8 cellular contexts compared by ENCODE assay signal in genomic region chr9:127130661-127131538, GRCh38. TPM values are rescaled to one million over a fixed set of nuclear protein-coding genes. Genes with fewer than 3 reads are reported as not detected.
DNase-seq lines count a peak whose midpoint lies in the region; ATAC-seq and TF ChIP-seq lines count a peak whose summit lies in the region.

No MANE protein-coding gene starts in this region.

- DNase-seq in BE2C (peak; percentile 57), NCI-H774 (lab: John Stamatoyannopoulos, UW) (peak; percentile 18), endodermal cell (no peak), myocyte (ENCODE audit: low read depth) (peak; percentile 97), endothelial cell (ENCODE audit: low spot score) (no peak), NCI-H1048 (lab: John Stamatoyannopoulos, UW) (no peak), NCI-H146 (lab: John Stamatoyannopoulos, UW) (no peak)

- H3K4me3 ChIP-seq in BE2C (ENCODE audit: low read depth, low read length) (no peak overlapping the region), endodermal cell (ENCODE audit: low read length) (no peak overlapping the region)

- no peak for ATAC-seq in HG02678 (IDR thresholded peaks at IDR 0.05; ENCODE audit: unreplicated experiment)

- H3K36me3 ChIP-seq in BE2C, result no peaks in the 10 kb centered on the region
- no peaks in the 10 kb centered on the region for H3K36me3 ChIP-seq in endodermal cell (ENCODE audit: control insufficient read depth, insufficient read depth, low read length)

- H3K27me3 Mint-ChIP-seq in endodermal cell (ENCODE audit: insufficient read depth) (no peaks in the 10 kb centered on the region), endothelial cell (ENCODE audit: unreplicated experiment) (peaks cover 1% of the 10 kb centered on the region)

- H3K4me3 Mint-ChIP-seq in endodermal cell, result no peak overlapping the region
- no peak overlapping the region for H3K4me3 Mint-ChIP-seq in endothelial cell (ENCODE audit: unreplicated experiment)

- H3K27me3 ChIP-seq in BE2C (no peaks in the 10 kb centered on the region), endodermal cell (ENCODE audit: control insufficient read depth, insufficient read depth, low read length, poor library complexity, severe bottlenecking) (no peaks in the 10 kb centered on the region)

- no peaks in the 10 kb centered on the region for H3K36me3 Mint-ChIP-seq in endodermal cell (ENCODE audit: low read depth)
- H3K36me3 Mint-ChIP-seq in endothelial cell (ENCODE audit: low read depth, unreplicated experiment), result no peaks in the 10 kb centered on the region

- H3K9me3 ChIP-seq in BE2C (no peaks in the 10 kb centered on the region), endodermal cell (ENCODE audit: control insufficient read depth, low read length) (no peaks in the 10 kb centered on the region)

- H3K4me1 ChIP-seq in BE2C (peaks cover 15% of the 10 kb centered on the region), endodermal cell (ENCODE audit: control insufficient read depth, insufficient read depth, low read length) (peaks cover 48% of the 10 kb centered on the region)

- H3K27ac Mint-ChIP-seq in endodermal cell, result peak overlapping the region; percentile 26
- H3K27ac Mint-ChIP-seq in endothelial cell (ENCODE audit: unreplicated experiment), result no peak overlapping the region

- 82 to 85% methylated on average over 3 to 9 of the region's 10 CpGs for WGBS in endodermal cell (ENCODE audit: insufficient coverage in 1 of 2, insufficient read length in 1 of 2), 2 experiments

- H3K9ac ChIP-seq in endodermal cell (ENCODE audit: extremely low read depth, low read length, poor library complexity, severe bottlenecking), result no peak overlapping the region

- H3K9me3 Mint-ChIP-seq in endodermal cell (no peaks in the 10 kb centered on the region), endothelial cell (ENCODE audit: unreplicated experiment) (no peaks in the 10 kb centered on the region)

- H3K4me1 Mint-ChIP-seq in endodermal cell, result peaks cover 70% of the 10 kb centered on the region
- peaks cover 6% of the 10 kb centered on the region for H3K4me1 Mint-ChIP-seq in endothelial cell (ENCODE audit: unreplicated experiment)

- TF ChIP-seq CTCF in BE2C (IDR thresholded peaks at IDR 0.05; ENCODE audit: low read depth, low read length) (no peak), endodermal cell (conservative IDR thresholded peaks at IDR 0.05) (no peak), endothelial cell (IDR thresholded peaks at IDR 0.05; ENCODE audit: unreplicated experiment) (no peak)

- peak overlapping the region; percentile 52 for H3K27ac ChIP-seq in endodermal cell (ENCODE audit: low read depth, low read length)

RNA-seq across cellular contexts. Expression of gene ANGPTL2, which starts 8.5 kb away (rescaled TPM):
- 6.8 TPM for polyA plus RNA-seq in BE2C (2012; ENCODE audit: insufficient read depth, insufficient read length, low read depth)
- total RNA-seq in endodermal cell, result 10 to 100 TPM; 14.8 to 17.1 TPM
- 19.1 TPM for polyA plus RNA-seq in endodermal cell (2013, experiment 1 of 2)
- 21.2 TPM for polyA plus RNA-seq in endodermal cell (2013, experiment 2 of 2)
- 68.3 and 80.6 TPM in 2 replicates for total RNA-seq in myocyte
- 60.8 TPM for polyA plus RNA-seq in myocyte (2012)
- total RNA-seq in endothelial cell (ENCODE audit: unreplicated experiment), result 5.7 TPM

Comparison
In these comparisons a context has a peak if more than half of its experiments do, and no peak if none do; other contexts are left out.
1. DNase-seq: peak in BE2C (single experiment), NCI-H774 (single experiment) and myocyte (single experiment); none in endodermal cell (single experiment), endothelial cell (single experiment), NCI-H1048 (single experiment) and NCI-H146 (single experiment).